ENCODE assay signal across 28 cellular contexts in genomic region chr6:119896806-119897205, GRCh38.
"Had no signal": no experiment of that assay in that cellular context is flagged by ENCODE, and none has a peak within 500 bp of the region (broad histone marks: within the 10 kb centered on the region; RNA-seq: fewer than 3 reads in every experiment).

No MANE protein-coding gene starts in this region.

- H3K27ac ChIP-seq: left lung, lower lobe of right lung, parathyroid adenoma, psoas muscle, right atrium auricular region, right lobe of liver, stomach, testis, transverse colon, upper lobe of left lung, vagina had no signal

- H3K9ac ChIP-seq: parathyroid adenoma had no signal

- DNase-seq: hypothalamus; immature natural killer cell; kidney; left colon; left lung; lower lobe of right lung; mammary epithelial cell; mesenchymal stem cell; naive thymus-derived CD8-positive, alpha-beta T cell; nucleus accumbens; psoas muscle; right lobe of liver; stimulated activated CD4-positive, alpha-beta T cell treated with anti-CD3 and anti-CD28 coated beads, Interleukin-1b, Interleukin-23, amount 100 ng/mL, for 48 hours; stimulated activated CD4-positive, alpha-beta T cell treated with anti-CD3 and anti-CD28 coated beads, Interleukin-2, amount 100 ng/mL, for 48 hours; stimulated activated CD4-positive, alpha-beta T cell treated with anti-CD3 and anti-CD28 coated beads, Interleukin-4, amount 100 ng/mL, for 4 hours; stimulated activated CD8-positive, alpha-beta memory T cell treated with anti-CD3 and anti-CD28 coated beads, Interleukin-4, amount 100 ng/mL, for 48 hours; stimulated activated naive CD8-positive, alpha-beta T cell treated with anti-CD3 and anti-CD28 coated beads, Interleukin-15, Interleukin-2, amounts not matched to agents 100 U/mL and 50 U/mL, for 24 hours; stomach; testis; thyroid gland; transverse colon; upper lobe of left lung had no signal

- H2AFZ ChIP-seq: parathyroid adenoma had no signal

- H3K79me2 ChIP-seq: parathyroid adenoma had no signal

- H3K9me3 ChIP-seq: left lung, lower lobe of right lung, psoas muscle, right atrium auricular region, right lobe of liver, stomach, testis, thyroid gland, transverse colon, upper lobe of left lung, vagina had no signal

- H3K36me3 ChIP-seq: left lung, lower lobe of right lung, right atrium auricular region, right lobe of liver, stomach, thyroid gland, transverse colon, upper lobe of left lung, vagina had no signal

- H3K4me3 ChIP-seq: left lung, lower lobe of right lung, psoas muscle, right atrium auricular region, right lobe of liver, smooth muscle cell, stomach, testis, thyroid gland, transverse colon, upper lobe of left lung, vagina had no signal

- H3K4me2 ChIP-seq: smooth muscle cell had no signal

- H3K27me3 ChIP-seq: left lung, right atrium auricular region, right lobe of liver, stomach, testis, thyroid gland, transverse colon, upper lobe of left lung, vagina had no signal

- FAIRE-seq: islet of Langerhans, kidney had no signal

- H3K4me1 ChIP-seq: left lung, lower lobe of right lung, parathyroid adenoma, psoas muscle, right atrium auricular region, right lobe of liver, stomach, testis, transverse colon, upper lobe of left lung, vagina had no signal

- ATAC-seq: left colon; left lung; lower lobe of right lung; naive thymus-derived CD8-positive, alpha-beta T cell; psoas muscle; right lobe of liver; stimulated activated memory B cell treated with anti-CD40 and anti-IgM and Interleukin-4, amounts not matched to agents 10 μg/mL and 1 μg/mL and 100 μg/mL, for 72 hours; stimulated activated naive CD8-positive, alpha-beta T cell treated with anti-CD3 and anti-CD28 coated beads, Interleukin-15, Interleukin-2, amounts not matched to agents 100 U/mL and 50 U/mL, for 24 hours had no signal
